Comparison of ENCODE assay signal across 21 cellular contexts in the genomic region with DNA sequence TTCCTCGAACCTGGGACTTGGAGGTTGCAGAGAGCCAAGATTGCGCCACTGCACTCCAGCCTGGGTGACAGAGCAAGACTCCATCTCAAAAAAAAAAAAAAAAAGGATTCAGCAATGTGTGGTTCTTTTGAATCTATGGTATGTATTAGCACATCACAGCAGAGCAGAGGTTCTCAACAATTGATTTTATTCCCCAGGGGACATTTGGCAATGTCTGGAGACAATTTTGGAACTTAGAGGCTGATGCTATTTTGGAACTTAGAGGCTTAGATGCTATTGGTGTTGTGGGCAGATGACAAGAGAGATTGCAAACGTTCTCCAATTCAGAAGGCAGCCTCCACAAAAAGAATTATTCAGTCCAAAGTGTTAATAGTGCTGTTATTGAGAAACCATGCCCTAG.
"Had no signal": no experiment of that assay in that cellular context is flagged by ENCODE, and none has a peak within 500 bp of the region (broad histone marks: within the 10 kb centered on the region; RNA-seq: fewer than 3 reads in every experiment).

No MANE protein-coding gene starts in this region.

- ATAC-seq: HepG2 had no signal

- DNase-seq: IMR-90, Kasumi-1, KG1, MM.1S, NCI-H1092 treated with DMSO at 0.1 percent for 48 hours, NCI-H1436, NCI-H187, NCI-H2029, NCI-H2081 treated with DMSO at 0.1 percent for 48 hours, NCI-H2171, NCI-H226, NCI-H446, NCI-H510A, NCI-H524 treated with DMSO at 0.1 percent for 48 hours, NCI-H69, NCI-H774, Right ventricle myocardium superior, RPMI8226, SIG-M5, SW 1271 had no signal
